ENCODE assay signal across 20 cellular contexts in genomic region chr4:185554243-185555126, GRCh38. TPM values are rescaled to one million over a fixed set of nuclear protein-coding genes. Genes with fewer than 3 reads are reported as not detected.
"Had no signal": no experiment of that assay in that cellular context is flagged by ENCODE, and none has a peak within 500 bp of the region (broad histone marks: within the 10 kb centered on the region; RNA-seq: fewer than 3 reads in every experiment).

No MANE protein-coding gene starts in this region.

- H3K4me1 ChIP-seq: suprapubic skin had no signal

- H3K27ac Mint-ChIP-seq: activated naive CD4-positive, alpha-beta T cell treated with anti-CD3 and anti-CD28 coated beads, Interleukin-2, amount 50 U/mL, for 72 hours; endodermal cell; stimulated activated naive CD8-positive, alpha-beta T cell treated with anti-CD3 and anti-CD28 coated beads, Interleukin-15, Interleukin-2, amounts not matched to agents 100 ng/mL and 50 ng/mL, for 24 hours; type B pancreatic cell had no signal

- ATAC-seq: activated naive CD4-positive, alpha-beta T cell treated with anti-CD3 and anti-CD28 coated beads, Interleukin-2, amount 50 U/mL, for 72 hours; gastrocnemius medialis had no signal

- H3K9me3 Mint-ChIP-seq: stimulated activated naive CD8-positive, alpha-beta T cell treated with anti-CD3 and anti-CD28 coated beads, Interleukin-15, Interleukin-2, amounts not matched to agents 100 ng/mL and 50 ng/mL, for 24 hours had no signal

- DNase-seq: activated CD4-positive, CD25-positive, alpha-beta regulatory T cell treated with anti-CD3 and anti-CD28 coated beads, Interleukin-2, amount 50 U/mL, for 72 hours; activated CD8-positive, alpha-beta memory T cell treated with anti-CD3 and anti-CD28 coated beads for 24 hours; activated CD8-positive, alpha-beta memory T cell treated with anti-CD3 and anti-CD28 coated beads, Interleukin-2, amount 50 U/mL, for 48 hours; activated effector memory CD4-positive, alpha-beta T cell treated with anti-CD3 and anti-CD28 coated beads, Interleukin-2, amount 50 U/mL, for 16 hours; activated T-cell treated with anti-CD3 and anti-CD28 coated beads, Interleukin-2, amount 50 U/mL, for 48 hours; central memory CD4-positive, alpha-beta T cell; endodermal cell; gastrocnemius medialis; mammary epithelial cell; midbrain; occipital lobe; retina; SJCRH30; T1000 had no signal

- H3K4me3 Mint-ChIP-seq: endodermal cell; stimulated activated naive CD8-positive, alpha-beta T cell treated with anti-CD3 and anti-CD28 coated beads, Interleukin-15, Interleukin-2, amounts not matched to agents 100 ng/mL and 50 ng/mL, for 24 hours; type B pancreatic cell had no signal

- H3K36me3 Mint-ChIP-seq: activated naive CD4-positive, alpha-beta T cell treated with anti-CD3 and anti-CD28 coated beads, Interleukin-2, amount 50 U/mL, for 72 hours; type B pancreatic cell had no signal

- H3K9me3 ChIP-seq: gastrocnemius medialis, SJCRH30, suprapubic skin had no signal

- H3K36me3 ChIP-seq: gastrocnemius medialis, SJCRH30, suprapubic skin had no signal

- H3K4me3 ChIP-seq: gastrocnemius medialis, SJCRH30, suprapubic skin had no signal

- H3K27me3 ChIP-seq: gastrocnemius medialis, SJCRH30, suprapubic skin had no signal

- H3K27ac ChIP-seq: epithelial cell of prostate, gastrocnemius medialis, SJCRH30, suprapubic skin had no signal

RNA-seq across cellular contexts. Expression of gene PDLIM3, which starts 19.2 kb away (rescaled TPM):
- total RNA-seq: T-helper 1 cell treated with Interleukin-12 subunit alpha and Interleukin-12 subunit beta and Interleukin-4 antibody, amounts not matched to agents 30 ng/mL and 1 ng/mL, for 36 hours had no signal
